8 cellular contexts compared by ENCODE assay signal in genomic region chr3:108388136-108389132, GRCh38.
DNase-seq lines count a peak whose midpoint lies in the region; ATAC-seq and TF ChIP-seq lines count a peak whose summit lies in the region.

No MANE protein-coding gene starts in this region.

- intact Hi-C loops in heart right ventricle (cut with DNase I) = no loop called here

- H2AFZ ChIP-seq in OCI-LY3 (ENCODE audit: low read depth, low read length) = 0 out of 2 replicates have a peak overlapping the region, but pooled peaks have one; percentile 33

- H3K27ac ChIP-seq in OCI-LY3 (ENCODE audit: low read length) (peak overlapping the region; percentile 25; the same call in 1 of the 2 replicates), coronary artery (no peak overlapping the region), heart right ventricle (no peak overlapping the region)

- TF ChIP-seq CTCF in OCI-LY3 (IDR thresholded peaks at IDR 0.05; ENCODE audit: low read depth, low read length) (no peak), coronary artery (IDR thresholded peaks at IDR 0.05) (no peak), heart right ventricle (IDR thresholded peaks at IDR 0.05) (no peak)

- H3K27me3 ChIP-seq in OCI-LY3 (ENCODE audit: low read depth, low read length) (peaks cover 26% of the 10 kb centered on the region; the same call in 1 of the 2 replicates), heart right ventricle (no peaks in the 10 kb centered on the region)

- H3K9ac ChIP-seq in OCI-LY3 (ENCODE audit: low read length) = peak overlapping the region; percentile 14; the same call in 1 of the 2 replicates

- DNase-seq in DMS153 (lab: John Stamatoyannopoulos, UW) (peak; percentile 11), NCI-H524 treated with DMSO at 0.1 percent for 48 hours (lab: John Stamatoyannopoulos, UW) (no peak), coronary artery (ENCODE audit: low spot score) (no peak), heart right ventricle (no peak)
- DNase-seq in stimulated activated CD8-positive, alpha-beta memory T cell treated with anti-CD3 and anti-CD28 coated beads, Interleukin-4, amount 100 ng/mL, for 48 hours = peak; percentile 38

- H3K9me3 ChIP-seq in OCI-LY3 (ENCODE audit: insufficient read depth, low read length) (no peaks in the 10 kb centered on the region), heart right ventricle (no peaks in the 10 kb centered on the region)

- H3K4me1 ChIP-seq in OCI-LY3 (ENCODE audit: low read length) (peaks cover 47% of the 10 kb centered on the region), heart right ventricle (no peaks in the 10 kb centered on the region)

- peak overlapping the region; percentile 91 for H3K4me2 ChIP-seq in OCI-LY3 (ENCODE audit: low read length)

- H3K79me2 ChIP-seq in OCI-LY3 (ENCODE audit: low read length) = no peaks in the 10 kb centered on the region

- H3K4me3 ChIP-seq in OCI-LY3 (ENCODE audit: low read length) = peak overlapping the region; percentile 68
- no peak overlapping the region for H3K4me3 ChIP-seq in coronary artery
- H3K4me3 ChIP-seq in heart right ventricle = no peak overlapping the region

- H3K36me3 ChIP-seq in OCI-LY3 (replicated peaks; ENCODE audit: low read depth, low read length) (no peaks in the 10 kb centered on the region), heart right ventricle (no peaks in the 10 kb centered on the region)

- peak; percentile 66 for ATAC-seq in GM19397 (IDR thresholded peaks at IDR 0.05; ENCODE audit: unreplicated experiment)
- peak; percentile 66 for ATAC-seq in HG03196 (IDR thresholded peaks at IDR 0.05; ENCODE audit: unreplicated experiment)
- no peak for ATAC-seq in heart right ventricle

- no peaks in the 10 kb centered on the region for H4K20me1 ChIP-seq in OCI-LY3 (ENCODE audit: insufficient read depth, low read length)

- 76 to 77% methylated on average over 12 of the region's 12 CpGs for WGBS in heart right ventricle, 2 donors

Comparison
In these comparisons a context has a peak if more than half of its experiments do, and no peak if none do; other contexts are left out.
1. DNase-seq: peak in DMS153 (single experiment) and stimulated activated CD8-positive, alpha-beta memory T cell treated with anti-CD3 and anti-CD28 coated beads, Interleukin-4, amount 100 ng/mL, for 48 hours (single experiment); none in NCI-H524 treated with DMSO at 0.1 percent for 48 hours (single experiment), coronary artery (single experiment) and heart right ventricle (0 of 2).
2. ATAC-seq: peak in GM19397 (single experiment) and HG03196 (single experiment); none in heart right ventricle (0 of 8).